ENCODE assay signal across 8 cellular contexts in the genomic region with DNA sequence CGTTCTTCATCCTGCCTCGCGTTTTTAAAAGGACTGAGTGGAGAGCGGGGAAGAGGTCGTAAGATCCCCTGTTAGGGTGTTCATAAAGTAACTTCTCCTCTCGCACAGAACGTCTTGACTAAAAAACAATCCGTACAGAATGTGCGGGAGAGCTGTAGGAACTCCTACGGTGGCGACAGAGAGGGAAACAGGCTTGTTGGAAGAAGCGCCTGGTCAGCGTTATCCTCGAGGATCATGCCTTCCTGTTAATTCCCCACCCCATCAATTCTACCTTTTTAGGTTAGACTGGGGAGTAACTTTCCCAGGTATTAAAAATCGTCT. TPM values are rescaled to one million over a fixed set of nuclear protein-coding genes. Genes with fewer than 3 reads are reported as not detected.
DNase-seq lines count a peak whose midpoint lies in the region; ATAC-seq and TF ChIP-seq lines count a peak whose summit lies in the region.

No MANE protein-coding gene starts in this region.

- no peaks in the 10 kb centered on the region for H3K9me2 ChIP-seq in HCT116 (ENCODE audit: insufficient read depth)

- peaks cover 8% of the 10 kb centered on the region for H3K27me3 Mint-ChIP-seq in brain

- H3K4me1 Mint-ChIP-seq in brain: peaks cover 45% of the 10 kb centered on the region

- H3K36me3 ChIP-seq in HCT116 (ENCODE audit: control insufficient read depth in 1 of 2, insufficient read depth in 2 of 2, low read length in 2 of 2): no peaks in the 10 kb centered on the region; a peak in 2 of 4 replicates
- H3K36me3 ChIP-seq in suprapubic skin: peaks cover 5% of the 10 kb centered on the region

- H3K79me2 ChIP-seq in HCT116 (ENCODE audit: insufficient read depth, low read length): peaks cover 44% of the 10 kb centered on the region

- peak overlapping the region; percentile 93 to 99 (median 94) for H3K27ac Mint-ChIP-seq in brain

- H3K9me3 Mint-ChIP-seq in brain: peaks cover 3 to 8% (median 3%) of the 10 kb centered on the region in 5 experiments

- no peak for TF ChIP-seq RAD21 in HCT116 (IDR thresholded peaks at IDR 0.05; ENCODE audit: low read depth)

- RAD21 ChIA-PET in HCT116 (lab: Charles Lee; ENCODE audit: low non-redundant PET in 1 of 2, low total read pairs in 2 of 2, uncharacterized antibody in 2 of 2, unreplicated experiment in 2 of 2): no interaction called here

- DNase-seq in SIG-M5 treated with dmso at 0.1 percent for 504 hours (lab: John Stamatoyannopoulos, UW; ENCODE audit: unreplicated experiment): peak; percentile 64
- DNase-seq in SIG-M5 (lab: John Stamatoyannopoulos, UW): no peak
- DNase-seq in HCT116 (ENCODE audit: low read depth, low spot score): peak; percentile 26
- peak; percentile 81 for DNase-seq in NCI-H1105 treated with DMSO at 0.1 percent for 48 hours (lab: John Stamatoyannopoulos, UW)
- no peak for DNase-seq in suprapubic skin (ENCODE audit: low spot score in 2 of 2)
- no peak for DNase-seq in posterior vena cava (ENCODE audit: low spot score)

- intact Hi-C loops in HCT116 (cut with micrococcal nuclease) (no loop called here), posterior vena cava (cut with DNase I) (no loop called here)

- peaks cover 15% of the 10 kb centered on the region for H3K36me3 Mint-ChIP-seq in brain

- no peaks in the 10 kb centered on the region for H3K9me3 ChIP-seq in HCT116 (ENCODE audit: control insufficient read depth in 1 of 2, insufficient read depth in 1 of 2, low read depth in 1 of 2, low read length in 2 of 2)
- H3K9me3 ChIP-seq in suprapubic skin: no peaks in the 10 kb centered on the region

- H3K4me1 ChIP-seq in HCT116 (ENCODE audit: control insufficient read depth in 1 of 2, insufficient read depth in 2 of 2, low read length in 2 of 2) (peaks cover 3 to 27% of the 10 kb centered on the region in 2 experiments; a peak in 3 of 4 replicates), suprapubic skin (peaks cover 39% of the 10 kb centered on the region)

- H2AFZ ChIP-seq in HCT116 (ENCODE audit: low read depth, low read length, poor library complexity, severe bottlenecking): peak overlapping the region; percentile 96

- TF ChIP-seq CTCF in HCT116 (IDR thresholded peaks at IDR 0.05 in 2 of 3, conservative IDR thresholded peaks at IDR 0.05 in 1 of 3; ENCODE audit: borderline replicate concordance in 1 of 3, insufficient read depth in 1 of 3, low read depth in 2 of 3, low read length in 2 of 3) (no peak), brain (conservative IDR thresholded peaks at IDR 0.05) (no peak), suprapubic skin (IDR thresholded peaks at IDR 0.05) (no peak)

- TF ChIP-seq EP300 in suprapubic skin (IDR thresholded peaks at IDR 0.05): no peak

- peak overlapping the region; percentile 87 to 88 for H3K4me3 ChIP-seq in HCT116 (replicated peaks in 1 of 2; ENCODE audit: low read depth in 1 of 2, low read length in 2 of 2)
- peak overlapping the region; percentile 62 for H3K4me3 ChIP-seq in suprapubic skin

- H3K27ac ChIP-seq in HCT116 (ENCODE audit: low read depth, low read length) (peak overlapping the region; percentile 69), layer of hippocampus (ENCODE audit: low read depth, low read length) (peak overlapping the region; percentile 82), suprapubic skin (peak overlapping the region; percentile 90)

- peak overlapping the region; percentile 77 for H3K9ac ChIP-seq in HCT116 (ENCODE audit: low read length)

- CTCF ChIA-PET in HCT116 (lab: Charles Lee): no interaction called here

- POLR2A ChIA-PET in HCT116 (lab: Charles Lee): no interaction called here

- no peak for TF ChIP-seq POLR2A in HCT116 (IDR thresholded peaks at IDR 0.05; ENCODE audit: borderline replicate concordance, extremely low read depth, insufficient read depth, insufficient read length)
- no peak for TF ChIP-seq POLR2A in suprapubic skin (IDR thresholded peaks at IDR 0.05)

- 1% methylated on average over 15 of the region's 15 CpGs for WGBS in suprapubic skin

- peak; percentile 61 for ATAC-seq in HCT116

- H4K20me1 ChIP-seq in HCT116 (ENCODE audit: insufficient read depth): no peaks in the 10 kb centered on the region

- H3K4me3 Mint-ChIP-seq in brain: peak overlapping the region; percentile 92 to 99 (median 97)

- TSS peak; percentile 85 for BruUV-seq in HCT116 (replicated peaks; lab: Mats Ljungman, UMichigan)

- H3K27me3 ChIP-seq in HCT116 (ENCODE audit: insufficient read depth, low read length) (no peaks in the 10 kb centered on the region), layer of hippocampus (ENCODE audit: control insufficient read depth, insufficient read depth, low read length) (no peaks in the 10 kb centered on the region), suprapubic skin (no peaks in the 10 kb centered on the region)

- H3K4me2 ChIP-seq in HCT116 (ENCODE audit: low read length): peak overlapping the region; percentile 92

TF ChIP-seq in HCT116, 20 proteins besides CTCF, POLR2A, EP300 and RAD21:
- no peak for TF ChIP-seq YY1 (IDR thresholded peaks at IDR 0.05; ENCODE audit: extremely low read depth, insufficient replicate concordance, low read depth, low read length)
- no peak for TF ChIP-seq EZH2 (IDR thresholded peaks at IDR 0.05)
- TF ChIP-seq, protein P1, sequence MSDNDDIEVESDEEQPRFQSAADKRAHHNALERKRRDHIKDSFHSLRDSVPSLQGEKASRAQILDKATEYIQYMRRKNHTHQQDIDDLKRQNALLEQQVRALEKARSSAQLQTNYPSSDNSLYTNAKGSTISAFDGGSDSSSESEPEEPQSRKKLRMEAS (IDR thresholded peaks at IDR 0.05): no peak
- TF ChIP-seq ZFX (IDR thresholded peaks at IDR 0.05): no peak
- TF ChIP-seq POLR2AphosphoS5 (IDR thresholded peaks at IDR 0.05; ENCODE audit: low read depth, low read length): no peak
- TF ChIP-seq EZH2phosphoT487 (IDR thresholded peaks at IDR 0.05; ENCODE audit: borderline replicate concordance): no peak
- no peak for TF ChIP-seq ZNF274 (IDR thresholded peaks at IDR 0.05; ENCODE audit: low read depth, low read length)
- TF ChIP-seq, protein P2, sequence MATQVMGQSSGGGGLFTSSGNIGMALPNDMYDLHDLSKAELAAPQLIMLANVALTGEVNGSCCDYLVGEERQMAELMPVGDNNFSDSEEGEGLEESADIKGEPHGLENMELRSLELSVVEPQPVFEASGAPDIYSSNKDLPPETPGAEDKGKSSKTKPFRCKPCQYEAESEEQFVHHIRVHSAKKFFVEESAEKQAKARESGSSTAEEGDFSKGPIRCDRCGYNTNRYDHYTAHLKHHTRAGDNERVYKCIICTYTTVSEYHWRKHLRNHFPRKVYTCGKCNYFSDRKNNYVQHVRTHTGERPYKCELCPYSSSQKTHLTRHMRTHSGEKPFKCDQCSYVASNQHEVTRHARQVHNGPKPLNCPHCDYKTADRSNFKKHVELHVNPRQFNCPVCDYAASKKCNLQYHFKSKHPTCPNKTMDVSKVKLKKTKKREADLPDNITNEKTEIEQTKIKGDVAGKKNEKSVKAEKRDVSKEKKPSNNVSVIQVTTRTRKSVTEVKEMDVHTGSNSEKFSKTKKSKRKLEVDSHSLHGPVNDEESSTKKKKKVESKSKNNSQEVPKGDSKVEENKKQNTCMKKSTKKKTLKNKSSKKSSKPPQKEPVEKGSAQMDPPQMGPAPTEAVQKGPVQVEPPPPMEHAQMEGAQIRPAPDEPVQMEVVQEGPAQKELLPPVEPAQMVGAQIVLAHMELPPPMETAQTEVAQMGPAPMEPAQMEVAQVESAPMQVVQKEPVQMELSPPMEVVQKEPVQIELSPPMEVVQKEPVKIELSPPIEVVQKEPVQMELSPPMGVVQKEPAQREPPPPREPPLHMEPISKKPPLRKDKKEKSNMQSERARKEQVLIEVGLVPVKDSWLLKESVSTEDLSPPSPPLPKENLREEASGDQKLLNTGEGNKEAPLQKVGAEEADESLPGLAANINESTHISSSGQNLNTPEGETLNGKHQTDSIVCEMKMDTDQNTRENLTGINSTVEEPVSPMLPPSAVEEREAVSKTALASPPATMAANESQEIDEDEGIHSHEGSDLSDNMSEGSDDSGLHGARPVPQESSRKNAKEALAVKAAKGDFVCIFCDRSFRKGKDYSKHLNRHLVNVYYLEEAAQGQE (IDR thresholded peaks at IDR 0.05; ENCODE audit: low read depth): no peak
- TF ChIP-seq ELF1 (IDR thresholded peaks at IDR 0.05; ENCODE audit: borderline replicate concordance, low read depth): no peak
- no peak for TF ChIP-seq SIN3A (IDR thresholded peaks at IDR 0.05; ENCODE audit: low read depth)
- TF ChIP-seq SRF (IDR thresholded peaks at IDR 0.05; ENCODE audit: low read depth): no peak
- TF ChIP-seq FOSL1 (IDR thresholded peaks at IDR 0.05; ENCODE audit: low read depth): no peak
- no peak for TF ChIP-seq CEBPB (IDR thresholded peaks at IDR 0.05; ENCODE audit: low read depth)
TF ChIP-seq in HCT116: peak in this region for 0.

RNA-seq across cellular contexts. Expression of a gene that starts 0.4 kb away (rescaled TPM):
- 25.5 TPM for total RNA-seq in HCT116 (2021; ENCODE audit: unreplicated experiment)
- 5.9 and 6.8 TPM in 2 replicates for polyA plus RNA-seq in HCT116 (2012)
- 2.4 TPM for polyA plus RNA-seq in brain (ENCODE audit: insufficient read depth, low read depth, low replicate concordance)
- 10 to 100 TPM; 24.9 to 66.5 (median 30.4) TPM for total RNA-seq in suprapubic skin
- total RNA-seq in posterior vena cava: 10 to 100 TPM; 54.9 to 57.5 TPM

RNA-seq across cellular contexts. Expression of a gene that starts 22.9 kb away (rescaled TPM):
- total RNA-seq in HCT116 (2021; ENCODE audit: unreplicated experiment) (1.5 TPM), suprapubic skin (1 to 10 TPM; 1.3 to 7.6 (median 3.9) TPM), posterior vena cava (10 to 100 TPM; 25.1 to 56.8 TPM)
- 0.36 and 0.60 TPM in 2 replicates for polyA plus RNA-seq in HCT116 (2012)
- 1.2 TPM for polyA plus RNA-seq in brain (ENCODE audit: insufficient read depth, low read depth, low replicate concordance)

Comparison
In these comparisons a context has a peak if more than half of its experiments do, and no peak if none do; other contexts are left out.
1. DNase-seq: peak in SIG-M5 treated with dmso at 0.1 percent for 504 hours (single experiment), HCT116 (single experiment) and NCI-H1105 treated with DMSO at 0.1 percent for 48 hours (single experiment); none in SIG-M5 (single experiment), suprapubic skin (0 of 2) and posterior vena cava (single experiment).
2. Peak in every context shown above with its lines, with median percentiles within 50 percentile points of each other: H3K27ac ChIP-seq.